1 cellular context compared by ENCODE assay signal in the genomic region with DNA sequence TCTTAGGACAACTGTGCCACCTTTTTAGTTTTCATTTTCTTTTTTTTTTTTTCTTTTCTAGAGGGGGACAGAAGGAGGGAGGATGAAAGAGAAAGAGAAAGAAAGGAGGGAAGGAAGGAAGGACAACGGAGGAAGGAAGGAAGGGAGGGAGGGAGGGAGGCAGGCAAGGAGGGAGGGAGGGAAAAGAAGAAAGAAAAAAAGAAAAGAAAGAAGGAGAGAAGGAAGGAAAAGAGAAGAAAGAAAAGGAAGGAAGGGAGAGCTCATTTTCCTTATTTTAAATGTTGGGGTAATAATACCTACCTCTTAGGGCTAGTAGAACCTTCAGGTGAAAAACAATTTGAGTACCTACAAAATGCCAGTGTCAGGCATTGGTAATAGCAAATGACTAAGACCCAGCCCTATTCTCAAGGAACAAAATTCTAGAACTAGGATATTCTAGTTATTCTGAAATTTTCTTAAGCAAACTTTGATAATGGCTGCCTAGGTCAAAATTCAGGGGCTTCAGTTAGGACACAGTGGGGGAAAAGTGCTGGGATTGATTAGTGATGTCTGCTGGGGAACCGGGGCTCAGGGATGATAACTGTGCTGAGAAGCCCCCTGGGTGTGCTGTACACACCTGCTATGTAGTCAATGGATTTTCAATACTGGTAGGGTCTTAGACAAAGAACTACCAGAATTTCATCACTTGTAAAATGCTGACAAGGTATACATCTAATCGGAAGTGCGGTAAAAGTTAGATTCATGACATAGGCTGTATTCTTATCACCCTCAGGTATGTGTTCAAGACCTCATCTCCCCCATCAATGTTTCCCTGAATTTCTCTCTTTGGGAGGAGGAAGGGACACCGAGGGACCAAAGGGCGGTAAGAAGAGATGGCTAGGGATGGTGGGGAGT.
TF ChIP-seq lines count a peak whose summit lies in the region.

No MANE protein-coding gene starts in this region.

TF ChIP-seq in K562, 482 proteins besides CTCF, POLR2A, EP300 and RAD21:
- TF ChIP-seq SMAD1 (IDR thresholded peaks at IDR 0.05; ENCODE audit: low read depth, low read length, partially characterized antibody) = no peak
- TF ChIP-seq ZNF23 (CRISPR knock-in tag; IDR thresholded peaks at IDR 0.05) = peak; percentile 57; the same call in 1 of the 2 replicates
- peak; percentile 84 for TF ChIP-seq ZNF316 (IDR thresholded peaks at IDR 0.05)
- no peak for TF ChIP-seq ZNF717 (CRISPR knock-in tag; IDR thresholded peaks at IDR 0.05)
- TF ChIP-seq MLLT1 (IDR thresholded peaks at IDR 0.05) = peak in 1 of 2 experiments; percentile 95; a peak in 2 of 4 replicates
- TF ChIP-seq RBM25 (IDR thresholded peaks at IDR 0.05; ENCODE audit: low read depth, low read length, severe bottlenecking) = peak; percentile 75
- TF ChIP-seq ZMIZ1 (IDR thresholded peaks at IDR 0.05; ENCODE audit: low read depth in 2 of 2, low read length in 2 of 2) = peak in 1 of 2 experiments; percentile 59; a peak in 1 of 4 replicates
- no peak for TF ChIP-seq HOXB6 (CRISPR knock-in tag; IDR thresholded peaks at IDR 0.05; ENCODE audit: borderline replicate concordance)
- TF ChIP-seq MAFG (tag; conservative IDR thresholded peaks at IDR 0.05) = peak; percentile 41
- TF ChIP-seq, protein P1, sequence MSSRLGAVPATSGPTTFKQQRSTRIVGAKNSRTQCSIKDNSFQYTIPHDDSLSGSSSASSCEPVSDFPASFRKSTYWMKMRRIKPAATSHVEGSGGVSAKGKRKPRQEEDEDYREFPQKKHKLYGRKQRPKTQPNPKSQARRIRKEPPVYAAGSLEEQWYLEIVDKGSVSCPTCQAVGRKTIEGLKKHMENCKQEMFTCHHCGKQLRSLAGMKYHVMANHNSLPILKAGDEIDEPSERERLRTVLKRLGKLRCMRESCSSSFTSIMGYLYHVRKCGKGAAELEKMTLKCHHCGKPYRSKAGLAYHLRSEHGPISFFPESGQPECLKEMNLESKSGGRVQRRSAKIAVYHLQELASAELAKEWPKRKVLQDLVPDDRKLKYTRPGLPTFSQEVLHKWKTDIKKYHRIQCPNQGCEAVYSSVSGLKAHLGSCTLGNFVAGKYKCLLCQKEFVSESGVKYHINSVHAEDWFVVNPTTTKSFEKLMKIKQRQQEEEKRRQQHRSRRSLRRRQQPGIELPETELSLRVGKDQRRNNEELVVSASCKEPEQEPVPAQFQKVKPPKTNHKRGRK (tag; IDR thresholded peaks at IDR 0.05) = peak; percentile 52; the same call in 1 of the 2 replicates
- TF ChIP-seq C11orf30 (IDR thresholded peaks at IDR 0.05; ENCODE audit: low read depth) = peak; percentile 65
- TF ChIP-seq ZBTB17 (CRISPR knock-in tag; IDR thresholded peaks at IDR 0.05) = peak; percentile 94
